Comparison of ENCODE assay signal across 8 cellular contexts in genomic region chr11:128905345-128906184, GRCh38. TPM values are rescaled to one million over a fixed set of nuclear protein-coding genes. Genes with fewer than 3 reads are reported as not detected.
DNase-seq lines count a peak whose midpoint lies in the region; ATAC-seq and TF ChIP-seq lines count a peak whose summit lies in the region.

No MANE protein-coding gene starts in this region.

- H3K4me1 ChIP-seq in DND-41 (ENCODE audit: insufficient read depth, low read length) = no peaks in the 10 kb centered on the region

- TF ChIP-seq CTCF in DND-41 (IDR thresholded peaks at IDR 0.05; ENCODE audit: borderline replicate concordance, extremely low read depth, low read length, poor library complexity, severe bottlenecking) = peak; percentile 22

- no peak for DNase-seq in DND-41
- peak; percentile 66 for DNase-seq in M059J (ENCODE audit: low read depth)
- DNase-seq in UCSD-AML1 (lab: John Stamatoyannopoulos, UW; ENCODE audit: unreplicated experiment) = peak; percentile 84
- peak; percentile 56 for DNase-seq in dermis blood vessel endothelial cell
- DNase-seq in lung microvascular endothelial cell (ENCODE audit: low read depth in 2 of 2) = peak; percentile 17 to 31
- peak; percentile 44 to 46 for DNase-seq in stimulated activated naive CD8-positive, alpha-beta T cell treated with anti-CD3 and anti-CD28 coated beads, Interleukin-15, amount 100 ng/mL, for 72 hours
- no peak for DNase-seq in SHP77 treated with DMSO at 0.1 percent for 48 hours (lab: John Stamatoyannopoulos, UW)

- peak overlapping the region; percentile 80 to 93 for H3K4me3 Mint-ChIP-seq in stimulated activated naive CD8-positive, alpha-beta T cell treated with anti-CD3 and anti-CD28 coated beads, Interleukin-15, amount 100 ng/mL, for 72 hours

- peaks cover 73% of the 10 kb centered on the region for H3K27me3 Mint-ChIP-seq in stimulated activated naive CD8-positive, alpha-beta T cell treated with anti-CD3 and anti-CD28 coated beads, Interleukin-15, amount 100 ng/mL, for 72 hours

- H3K4me3 ChIP-seq in DND-41 (ENCODE audit: low read depth in 1 of 2, low read length in 2 of 2) = no peak overlapping the region

- ATAC-seq in DND-41 (ENCODE audit: insufficient read depth, low read depth) (no peak; the same call in 2 of the 3 replicates), GM21576 (IDR thresholded peaks at IDR 0.05; ENCODE audit: unreplicated experiment) (peak; percentile 44)
- ATAC-seq in stimulated activated naive CD8-positive, alpha-beta T cell treated with anti-CD3 and anti-CD28 coated beads, Interleukin-15, amount 100 ng/mL, for 72 hours = peak; percentile 76

- H4K20me1 ChIP-seq in DND-41 (ENCODE audit: insufficient read depth, low read length) = no peaks in the 10 kb centered on the region

- H3K9me3 ChIP-seq in DND-41 (ENCODE audit: insufficient read depth, low read length, severe bottlenecking) = no peaks in the 10 kb centered on the region

- H3K36me3 ChIP-seq in DND-41 (ENCODE audit: insufficient read depth, low read length) = no peaks in the 10 kb centered on the region

- peaks cover 29% of the 10 kb centered on the region for H3K4me1 Mint-ChIP-seq in stimulated activated naive CD8-positive, alpha-beta T cell treated with anti-CD3 and anti-CD28 coated beads, Interleukin-15, amount 100 ng/mL, for 72 hours

- peaks cover 56% of the 10 kb centered on the region for H3K27me3 ChIP-seq in DND-41 (ENCODE audit: insufficient read depth, low read length, poor library complexity)

- no peak overlapping the region for H3K9ac ChIP-seq in DND-41 (ENCODE audit: low read depth, low read length)

- H3K4me2 ChIP-seq in DND-41 (ENCODE audit: insufficient read depth, low read length) = no peak overlapping the region

- H3K27ac ChIP-seq in DND-41 (ENCODE audit: low read length) = no peak overlapping the region

- no peaks in the 10 kb centered on the region for H3K9me3 Mint-ChIP-seq in stimulated activated naive CD8-positive, alpha-beta T cell treated with anti-CD3 and anti-CD28 coated beads, Interleukin-15, amount 100 ng/mL, for 72 hours

- no peak overlapping the region for H2AFZ ChIP-seq in DND-41 (ENCODE audit: low read depth, low read length)

- no peak overlapping the region for H3K27ac Mint-ChIP-seq in stimulated activated naive CD8-positive, alpha-beta T cell treated with anti-CD3 and anti-CD28 coated beads, Interleukin-15, amount 100 ng/mL, for 72 hours

- H3K79me2 ChIP-seq in DND-41 (ENCODE audit: insufficient read depth, low read length) = no peaks in the 10 kb centered on the region

RNA-seq across cellular contexts. Expression of gene KCNJ5, which starts 14.4 kb away (rescaled TPM):
- not detected in 2 replicates for total RNA-seq in M059J (2014; rRNA removed; shearing (Covaris generic))
- total RNA-seq in dermis blood vessel endothelial cell (0.14 TPM in 1 of 2 replicates, not detected in the other), lung microvascular endothelial cell (not detected in 2 replicates)

RNA-seq across cellular contexts. Expression of gene TP53AIP1, which starts 37.1 kb away (rescaled TPM):
- not detected in 2 replicates for total RNA-seq in M059J (2014; rRNA removed; shearing (Covaris generic))
- total RNA-seq in dermis blood vessel endothelial cell = not detected in 2 replicates
- total RNA-seq in lung microvascular endothelial cell = not detected in 2 replicates

RNA-seq across cellular contexts. Expression of gene KCNJ1, which starts 38.5 kb away (rescaled TPM):
- not detected in 2 replicates for total RNA-seq in M059J (2014; rRNA removed; shearing (Covaris generic))
- total RNA-seq in dermis blood vessel endothelial cell (0.23 and 0.34 TPM in 2 replicates), lung microvascular endothelial cell (under 0.01 and 0.22 TPM in 2 replicates)

Comparison
In these comparisons a context has a peak if more than half of its experiments do, and no peak if none do; other contexts are left out.
1. DNase-seq: peak in M059J (single experiment), UCSD-AML1 (single experiment), dermis blood vessel endothelial cell (single experiment), lung microvascular endothelial cell (2 of 2) and stimulated activated naive CD8-positive, alpha-beta T cell treated with anti-CD3 and anti-CD28 coated beads, Interleukin-15, amount 100 ng/mL, for 72 hours (2 of 2); none in DND-41 (single experiment) and SHP77 treated with DMSO at 0.1 percent for 48 hours (single experiment).